ENCODE assay signal across 10 cellular contexts in the genomic region with DNA sequence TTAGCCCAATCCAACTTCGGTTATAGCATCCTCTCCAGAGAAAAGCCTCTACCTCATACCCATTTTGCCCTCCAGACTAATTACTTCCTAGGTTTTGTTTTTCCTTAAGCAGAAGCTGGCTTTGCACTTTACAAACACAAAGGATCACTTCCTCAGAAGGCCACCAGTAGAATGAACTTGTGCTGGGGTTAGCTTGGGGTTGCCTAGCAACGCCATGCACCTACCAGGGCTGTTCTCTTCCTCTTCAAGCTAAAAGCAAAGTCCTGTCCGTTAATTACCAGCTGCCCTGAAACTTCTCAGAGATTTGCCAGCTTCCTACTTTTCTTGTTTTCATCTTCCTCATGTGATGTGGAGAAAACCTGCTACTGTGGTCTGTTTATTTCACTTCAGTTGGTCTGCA.
DNase-seq lines count a peak whose midpoint lies in the region; ATAC-seq and TF ChIP-seq lines count a peak whose summit lies in the region.
"Had no signal": no experiment of that assay in that cellular context is flagged by ENCODE, and none has a peak within 500 bp of the region (broad histone marks: within the 10 kb centered on the region; RNA-seq: fewer than 3 reads in every experiment).

No MANE protein-coding gene starts in this region.

- no peak for TF ChIP-seq CTCF in GM23338 (conservative IDR thresholded peaks at IDR 0.05; ENCODE audit: low read depth in 2 of 2)
- no peak for TF ChIP-seq CTCF in glutamatergic neuron (IDR thresholded peaks at IDR 0.05; ENCODE audit: partially characterized antibody, unreplicated experiment)

- no peaks in the 10 kb centered on the region for H3K9me3 Mint-ChIP-seq in GM23338
- H3K9me3 Mint-ChIP-seq in glutamatergic neuron (ENCODE audit: unreplicated experiment) = peaks cover 7% of the 10 kb centered on the region
- H3K9me3 Mint-ChIP-seq in stimulated activated effector memory CD8-positive, alpha-beta T cell treated with anti-CD3 and anti-CD28 coated beads, Interleukin-12 subunit alpha, Interleukin-12 subunit beta, amount 100 ng/mL, for 72 hours = no peaks in the 10 kb centered on the region

- H3K9me2 ChIP-seq in GM23338 (ENCODE audit: insufficient read depth) = no peaks in the 10 kb centered on the region

- no peak overlapping the region for H3K27ac ChIP-seq in GM23338 (ENCODE audit: low read depth)
- no peak overlapping the region for H3K27ac ChIP-seq in effector memory CD4-positive, alpha-beta T cell (ENCODE audit: insufficient read depth, low read length, poor library complexity, severe bottlenecking)

- DNase-seq in DMS 273 treated with DMSO at 0.1 percent for 48 hours (lab: John Stamatoyannopoulos, UW) (peak; percentile 65), GM23338 (ENCODE audit: low spot score) (peak; percentile 84), NCI-H1105 (lab: John Stamatoyannopoulos, UW) (peak; percentile 29), glutamatergic neuron (no peak), DMS79 treated with DMSO at 0.1 percent for 48 hours (lab: John Stamatoyannopoulos, UW) (no peak)
- no peak for DNase-seq in stimulated activated effector memory CD8-positive, alpha-beta T cell treated with anti-CD3 and anti-CD28 coated beads, Interleukin-12 subunit alpha, Interleukin-12 subunit beta, amount 100 ng/mL, for 72 hours (ENCODE audit: low spot score in 2 of 2)
- no peak for DNase-seq in activated CD8-positive, alpha-beta memory T cell treated with anti-CD3 and anti-CD28 coated beads, Interleukin-2, amount 50 U/mL, for 48 hours
- DNase-seq in effector memory CD4-positive, alpha-beta T cell = no peak
- DNase-seq: activated naive CD4-positive, alpha-beta T cell treated with anti-CD3 and anti-CD28 coated beads, Interleukin-2, amount 50 U/mL, for 16 hours; SHP77 treated with DMSO at 0.1 percent for 48 hours had no signal

- H3K27me3 ChIP-seq in GM23338 (ENCODE audit: insufficient read depth) = no peaks in the 10 kb centered on the region
- no peaks in the 10 kb centered on the region for H3K27me3 ChIP-seq in effector memory CD4-positive, alpha-beta T cell (replicated peaks; ENCODE audit: control insufficient read depth, insufficient read depth, low read length, poor library complexity, severe bottlenecking)

- H3K27ac Mint-ChIP-seq in GM23338 = no peak overlapping the region
- H3K27ac Mint-ChIP-seq in glutamatergic neuron (ENCODE audit: unreplicated experiment) = peak overlapping the region; percentile 56
- H3K27ac Mint-ChIP-seq in stimulated activated effector memory CD8-positive, alpha-beta T cell treated with anti-CD3 and anti-CD28 coated beads, Interleukin-12 subunit alpha, Interleukin-12 subunit beta, amount 100 ng/mL, for 72 hours = no peak overlapping the region

- no peaks in the 10 kb centered on the region for H4K20me1 ChIP-seq in GM23338 (replicated peaks; ENCODE audit: insufficient read depth)

- no peaks in the 10 kb centered on the region for H3K36me3 ChIP-seq in GM23338 (ENCODE audit: insufficient read depth)
- no peaks in the 10 kb centered on the region for H3K36me3 ChIP-seq in effector memory CD4-positive, alpha-beta T cell (ENCODE audit: control insufficient read depth, insufficient read depth, low read length)

- no peaks in the 10 kb centered on the region for H3K27me3 Mint-ChIP-seq in GM23338 (ENCODE audit: insufficient read depth, low read depth, poor library complexity)
- peaks cover 6% of the 10 kb centered on the region for H3K27me3 Mint-ChIP-seq in glutamatergic neuron (ENCODE audit: unreplicated experiment)

- H3K4me2 ChIP-seq in GM23338 = peak overlapping the region; percentile 28; the same call in 1 of the 2 replicates

- no peaks in the 10 kb centered on the region for H3K9me3 ChIP-seq in effector memory CD4-positive, alpha-beta T cell (ENCODE audit: control insufficient read depth, low read length)

- no peaks in the 10 kb centered on the region for H3K79me2 ChIP-seq in GM23338 (replicated peaks; ENCODE audit: insufficient read depth)

- no peak overlapping the region for H2AFZ ChIP-seq in GM23338

- H3K4me1 Mint-ChIP-seq in GM23338 (peaks cover 30% of the 10 kb centered on the region), glutamatergic neuron (ENCODE audit: low read depth, unreplicated experiment) (peaks cover 48% of the 10 kb centered on the region)
- H3K4me1 Mint-ChIP-seq in stimulated activated effector memory CD8-positive, alpha-beta T cell treated with anti-CD3 and anti-CD28 coated beads, Interleukin-12 subunit alpha, Interleukin-12 subunit beta, amount 100 ng/mL, for 72 hours = no peaks in the 10 kb centered on the region

- H3K4me3 ChIP-seq in GM23338 = no peak overlapping the region
- H3K4me3 ChIP-seq in effector memory CD4-positive, alpha-beta T cell (ENCODE audit: insufficient read depth, low read depth, low read length, poor library complexity, severe bottlenecking) = no peak overlapping the region

- H3K4me3 Mint-ChIP-seq in GM23338 = no peak overlapping the region
- no peak overlapping the region for H3K4me3 Mint-ChIP-seq in glutamatergic neuron (ENCODE audit: unreplicated experiment)
- no peak overlapping the region for H3K4me3 Mint-ChIP-seq in stimulated activated effector memory CD8-positive, alpha-beta T cell treated with anti-CD3 and anti-CD28 coated beads, Interleukin-12 subunit alpha, Interleukin-12 subunit beta, amount 100 ng/mL, for 72 hours

- H3F3A ChIP-seq in GM23338 (replicated peaks; ENCODE audit: low read depth) = no peaks in the 10 kb centered on the region

- peak; percentile 97 for ATAC-seq in GM23338
- no peak for ATAC-seq in stimulated activated effector memory CD8-positive, alpha-beta T cell treated with anti-CD3 and anti-CD28 coated beads, Interleukin-12 subunit alpha, Interleukin-12 subunit beta, amount 100 ng/mL, for 72 hours

- peaks cover 3% of the 10 kb centered on the region for H3K4me1 ChIP-seq in GM23338 (ENCODE audit: insufficient read depth)
- no peaks in the 10 kb centered on the region for H3K4me1 ChIP-seq in effector memory CD4-positive, alpha-beta T cell (ENCODE audit: control insufficient read depth, insufficient read depth, low read length, poor library complexity, severe bottlenecking)

- H3K36me3 Mint-ChIP-seq in GM23338 (ENCODE audit: low read depth) (no peaks in the 10 kb centered on the region), glutamatergic neuron (ENCODE audit: unreplicated experiment) (no peaks in the 10 kb centered on the region)
- no peaks in the 10 kb centered on the region for H3K36me3 Mint-ChIP-seq in stimulated activated effector memory CD8-positive, alpha-beta T cell treated with anti-CD3 and anti-CD28 coated beads, Interleukin-12 subunit alpha, Interleukin-12 subunit beta, amount 100 ng/mL, for 72 hours

TF ChIP-seq in GM23338, 12 proteins besides CTCF, POLR2A, EP300 and RAD21 (continues in another document):
- TF ChIP-seq, protein P1, sequence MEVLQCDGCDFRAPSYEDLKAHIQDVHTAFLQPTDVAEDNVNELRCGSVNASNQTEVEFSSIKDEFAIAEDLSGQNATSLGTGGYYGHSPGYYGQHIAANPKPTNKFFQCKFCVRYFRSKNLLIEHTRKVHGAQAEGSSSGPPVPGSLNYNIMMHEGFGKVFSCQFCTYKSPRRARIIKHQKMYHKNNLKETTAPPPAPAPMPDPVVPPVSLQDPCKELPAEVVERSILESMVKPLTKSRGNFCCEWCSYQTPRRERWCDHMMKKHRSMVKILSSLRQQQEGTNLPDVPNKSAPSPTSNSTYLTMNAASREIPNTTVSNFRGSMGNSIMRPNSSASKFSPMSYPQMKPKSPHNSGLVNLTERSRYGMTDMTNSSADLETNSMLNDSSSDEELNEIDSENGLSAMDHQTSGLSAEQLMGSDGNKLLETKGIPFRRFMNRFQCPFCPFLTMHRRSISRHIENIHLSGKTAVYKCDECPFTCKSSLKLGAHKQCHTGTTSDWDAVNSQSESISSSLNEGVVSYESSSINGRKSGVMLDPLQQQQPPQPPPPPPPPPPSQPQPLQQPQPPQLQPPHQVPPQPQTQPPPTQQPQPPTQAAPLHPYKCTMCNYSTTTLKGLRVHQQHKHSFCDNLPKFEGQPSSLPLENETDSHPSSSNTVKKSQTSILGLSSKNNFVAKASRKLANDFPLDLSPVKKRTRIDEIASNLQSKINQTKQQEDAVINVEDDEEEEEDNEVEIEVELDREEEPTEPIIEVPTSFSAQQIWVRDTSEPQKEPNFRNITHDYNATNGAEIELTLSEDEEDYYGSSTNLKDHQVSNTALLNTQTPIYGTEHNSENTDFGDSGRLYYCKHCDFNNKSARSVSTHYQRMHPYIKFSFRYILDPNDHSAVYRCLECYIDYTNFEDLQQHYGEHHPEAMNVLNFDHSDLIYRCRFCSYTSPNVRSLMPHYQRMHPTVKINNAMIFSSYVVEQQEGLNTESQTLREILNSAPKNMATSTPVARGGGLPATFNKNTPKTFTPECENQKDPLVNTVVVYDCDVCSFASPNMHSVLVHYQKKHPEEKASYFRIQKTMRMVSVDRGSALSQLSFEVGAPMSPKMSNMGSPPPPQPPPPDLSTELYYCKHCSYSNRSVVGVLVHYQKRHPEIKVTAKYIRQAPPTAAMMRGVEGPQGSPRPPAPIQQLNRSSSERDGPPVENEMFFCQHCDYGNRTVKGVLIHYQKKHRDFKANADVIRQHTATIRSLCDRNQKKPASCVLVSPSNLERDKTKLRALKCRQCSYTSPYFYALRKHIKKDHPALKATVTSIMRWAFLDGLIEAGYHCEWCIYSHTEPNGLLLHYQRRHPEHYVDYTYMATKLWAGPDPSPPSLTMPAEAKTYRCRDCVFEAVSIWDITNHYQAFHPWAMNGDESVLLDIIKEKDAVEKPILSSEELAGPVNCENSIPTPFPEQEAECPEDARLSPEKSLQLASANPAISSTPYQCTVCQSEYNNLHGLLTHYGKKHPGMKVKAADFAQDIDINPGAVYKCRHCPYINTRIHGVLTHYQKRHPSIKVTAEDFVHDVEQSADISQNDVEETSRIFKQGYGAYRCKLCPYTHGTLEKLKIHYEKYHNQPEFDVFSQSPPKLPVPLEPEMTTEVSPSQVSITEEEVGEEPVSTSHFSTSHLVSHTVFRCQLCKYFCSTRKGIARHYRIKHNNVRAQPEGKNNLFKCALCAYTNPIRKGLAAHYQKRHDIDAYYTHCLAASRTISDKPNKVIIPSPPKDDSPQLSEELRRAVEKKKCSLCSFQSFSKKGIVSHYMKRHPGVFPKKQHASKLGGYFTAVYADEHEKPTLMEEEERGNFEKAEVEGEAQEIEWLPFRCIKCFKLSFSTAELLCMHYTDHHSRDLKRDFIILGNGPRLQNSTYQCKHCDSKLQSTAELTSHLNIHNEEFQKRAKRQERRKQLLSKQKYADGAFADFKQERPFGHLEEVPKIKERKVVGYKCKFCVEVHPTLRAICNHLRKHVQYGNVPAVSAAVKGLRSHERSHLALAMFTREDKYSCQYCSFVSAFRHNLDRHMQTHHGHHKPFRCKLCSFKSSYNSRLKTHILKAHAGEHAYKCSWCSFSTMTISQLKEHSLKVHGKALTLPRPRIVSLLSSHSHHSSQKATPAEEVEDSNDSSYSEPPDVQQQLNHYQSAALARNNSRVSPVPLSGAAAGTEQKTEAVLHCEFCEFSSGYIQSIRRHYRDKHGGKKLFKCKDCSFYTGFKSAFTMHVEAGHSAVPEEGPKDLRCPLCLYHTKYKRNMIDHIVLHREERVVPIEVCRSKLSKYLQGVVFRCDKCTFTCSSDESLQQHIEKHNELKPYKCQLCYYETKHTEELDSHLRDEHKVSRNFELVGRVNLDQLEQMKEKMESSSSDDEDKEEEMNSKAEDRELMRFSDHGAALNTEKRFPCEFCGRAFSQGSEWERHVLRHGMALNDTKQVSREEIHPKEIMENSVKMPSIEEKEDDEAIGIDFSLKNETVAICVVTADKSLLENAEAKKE (CRISPR knock-in tag; IDR thresholded peaks at IDR 0.05) = no peak
- TF ChIP-seq JUNB (IDR thresholded peaks at IDR 0.05; ENCODE audit: unreplicated experiment) = no peak

Comparison
In these comparisons a context has a peak if more than half of its experiments do, and no peak if none do; other contexts are left out.
1. DNase-seq: peak in DMS 273 treated with DMSO at 0.1 percent for 48 hours (single experiment), GM23338 (single experiment) and NCI-H1105 (single experiment); none in glutamatergic neuron (single experiment), stimulated activated effector memory CD8-positive, alpha-beta T cell treated with anti-CD3 and anti-CD28 coated beads, Interleukin-12 subunit alpha, Interleukin-12 subunit beta, amount 100 ng/mL, for 72 hours (0 of 2), activated CD8-positive, alpha-beta memory T cell treated with anti-CD3 and anti-CD28 coated beads, Interleukin-2, amount 50 U/mL, for 48 hours (single experiment), DMS79 treated with DMSO at 0.1 percent for 48 hours (single experiment) and effector memory CD4-positive, alpha-beta T cell (0 of 3).